Comparison of ENCODE assay signal across 8 cellular contexts in the genomic region with DNA sequence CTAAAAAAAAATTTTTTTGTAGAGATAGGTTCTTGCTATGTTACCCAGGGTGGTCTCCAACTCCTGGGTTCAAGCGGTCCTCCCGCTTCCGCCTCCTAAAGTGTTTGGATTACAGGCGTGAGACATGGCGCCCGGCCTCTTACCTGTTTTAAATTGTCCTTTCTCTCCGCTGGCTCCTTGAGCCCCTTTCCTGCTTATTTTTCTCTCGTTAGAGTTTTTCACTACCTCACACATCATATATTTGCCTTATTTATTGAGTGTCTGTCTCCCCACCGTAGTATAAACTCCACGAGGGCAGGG. TPM values are rescaled to one million over a fixed set of nuclear protein-coding genes. Genes with fewer than 3 reads are reported as not detected.
A peak's percentile ranks its signal among the peaks of the same experiment; 100 is the strongest.
DNase-seq lines count a peak whose midpoint lies in the region; ATAC-seq and TF ChIP-seq lines count a peak whose summit lies in the region.

No MANE protein-coding gene starts in this region.

- in situ Hi-C loops in G401 (cut with HindIII; ENCODE audit: low sequenced_read_pairs) = no loop called here

- H3K4me1 ChIP-seq in stomach smooth muscle (ENCODE audit: control insufficient read depth, insufficient read depth, low read length) = peaks cover 26% of the 10 kb centered on the region

- H3K27me3 ChIP-seq in kidney epithelial cell (ENCODE audit: control insufficient read depth, insufficient read depth, low read length) = peaks cover 11% of the 10 kb centered on the region
- H3K27me3 ChIP-seq in stomach smooth muscle (ENCODE audit: control insufficient read depth in 1 of 2, insufficient read depth in 2 of 2, low read length in 2 of 2) = no peaks in the 10 kb centered on the region

- no peaks in the 10 kb centered on the region for H3K9me3 Mint-ChIP-seq in T-helper 1 cell treated with Interleukin-12 subunit alpha and Interleukin-12 subunit beta and Interleukin-4 antibody, amounts not matched to agents 30 μg/mL and 1 μg/mL, for 36 hours
- no peaks in the 10 kb centered on the region for H3K9me3 Mint-ChIP-seq in activated naive CD8-positive, alpha-beta T cell treated with anti-CD3 and anti-CD28 coated beads, Interleukin-2, amount 50 U/mL, for 24 hours

- no peak for TF ChIP-seq CTCF in kidney epithelial cell (IDR thresholded peaks at IDR 0.05; ENCODE audit: insufficient read depth, low read length, poor library complexity, severe bottlenecking)

- peak overlapping the region; percentile 60 for H3K4me3 ChIP-seq in kidney epithelial cell (ENCODE audit: low read depth, low read length)
- H3K4me3 ChIP-seq in stomach smooth muscle (ENCODE audit: low read length in 2 of 2) = peak overlapping the region; percentile 69 to 79

- peak overlapping the region; percentile 31 for H3K27ac ChIP-seq in stomach smooth muscle (ENCODE audit: low read length)

- H3K27ac Mint-ChIP-seq in T-helper 1 cell treated with Interleukin-12 subunit alpha and Interleukin-12 subunit beta and Interleukin-4 antibody, amounts not matched to agents 30 μg/mL and 1 μg/mL, for 36 hours = no peak overlapping the region
- no peak overlapping the region for H3K27ac Mint-ChIP-seq in activated naive CD8-positive, alpha-beta T cell treated with anti-CD3 and anti-CD28 coated beads, Interleukin-2, amount 50 U/mL, for 24 hours

- no peaks in the 10 kb centered on the region for H3K36me3 Mint-ChIP-seq in T-helper 1 cell treated with Interleukin-12 subunit alpha and Interleukin-12 subunit beta and Interleukin-4 antibody, amounts not matched to agents 30 μg/mL and 1 μg/mL, for 36 hours (ENCODE audit: low read depth)
- no peaks in the 10 kb centered on the region for H3K36me3 Mint-ChIP-seq in activated naive CD8-positive, alpha-beta T cell treated with anti-CD3 and anti-CD28 coated beads, Interleukin-2, amount 50 U/mL, for 24 hours (ENCODE audit: low read depth)

- peak overlapping the region; percentile 36 to 62 for H3K9ac ChIP-seq in stomach smooth muscle (ENCODE audit: low read length in 2 of 2)

- peaks cover 16% of the 10 kb centered on the region for H3K4me1 Mint-ChIP-seq in T-helper 1 cell treated with Interleukin-12 subunit alpha and Interleukin-12 subunit beta and Interleukin-4 antibody, amounts not matched to agents 30 μg/mL and 1 μg/mL, for 36 hours (ENCODE audit: low read depth)
- peaks cover 11% of the 10 kb centered on the region for H3K4me1 Mint-ChIP-seq in activated naive CD8-positive, alpha-beta T cell treated with anti-CD3 and anti-CD28 coated beads, Interleukin-2, amount 50 U/mL, for 24 hours

- ATAC-seq in activated naive CD8-positive, alpha-beta T cell treated with anti-CD3 and anti-CD28 coated beads, Interleukin-2, amount 50 U/mL, for 24 hours = no peak

- peak overlapping the region; percentile 88 for H3K4me3 Mint-ChIP-seq in T-helper 1 cell treated with Interleukin-12 subunit alpha and Interleukin-12 subunit beta and Interleukin-4 antibody, amounts not matched to agents 30 μg/mL and 1 μg/mL, for 36 hours
- H3K4me3 Mint-ChIP-seq in activated naive CD8-positive, alpha-beta T cell treated with anti-CD3 and anti-CD28 coated beads, Interleukin-2, amount 50 U/mL, for 24 hours = peak overlapping the region; percentile 78

- H3K9me3 ChIP-seq in stomach smooth muscle (ENCODE audit: control insufficient read depth in 2 of 2, low read length in 2 of 2) = no peaks in the 10 kb centered on the region

- H3K27me3 Mint-ChIP-seq in T-helper 1 cell treated with Interleukin-12 subunit alpha and Interleukin-12 subunit beta and Interleukin-4 antibody, amounts not matched to agents 30 μg/mL and 1 μg/mL, for 36 hours (ENCODE audit: low read depth) = peaks cover 32% of the 10 kb centered on the region
- H3K27me3 Mint-ChIP-seq in activated naive CD8-positive, alpha-beta T cell treated with anti-CD3 and anti-CD28 coated beads, Interleukin-2, amount 50 U/mL, for 24 hours = peaks cover 33% of the 10 kb centered on the region

- DNase-seq in T-helper 1 cell = no peak
- no peak for DNase-seq in activated naive CD8-positive, alpha-beta T cell treated with anti-CD3 and anti-CD28 coated beads, Interleukin-2, amount 50 U/mL, for 24 hours
- no peak for DNase-seq in kidney epithelial cell (ENCODE audit: low read depth)
- DNase-seq in activated effector memory CD4-positive, alpha-beta T cell treated with anti-CD3 and anti-CD28 coated beads, Interleukin-2, amount 50 U/mL, for 16 hours = no peak
- no peak for DNase-seq in GOT3 (lab: John Stamatoyannopoulos, UW)
- no peak for DNase-seq in G401 (ENCODE audit: low spot score)

- H3K36me3 ChIP-seq in kidney epithelial cell (ENCODE audit: control insufficient read depth, insufficient read depth, low read length) = no peaks in the 10 kb centered on the region
- no peaks in the 10 kb centered on the region for H3K36me3 ChIP-seq in stomach smooth muscle (ENCODE audit: control insufficient read depth in 2 of 2, insufficient read depth in 2 of 2, low read length in 2 of 2)

RNA-seq across cellular contexts. Expression of gene SEC14L5, which starts 0.8 kb away (rescaled TPM):
- not detected in 2 replicates for total RNA-seq in kidney epithelial cell
- total RNA-seq in G401 (2014; rRNA removed; shearing (Covaris generic)) = 0.10 and 0.86 TPM in 2 replicates

RNA-seq across cellular contexts. Expression of gene PPL, which starts 20.4 kb away (rescaled TPM):
- 25.5 and 26.5 TPM in 2 replicates for total RNA-seq in kidney epithelial cell
- total RNA-seq in G401 (2014; rRNA removed; shearing (Covaris generic)) = 33.2 and 41.0 TPM in 2 replicates
